Comparison of ENCODE assay signal across 12 cellular contexts in the genomic region with DNA sequence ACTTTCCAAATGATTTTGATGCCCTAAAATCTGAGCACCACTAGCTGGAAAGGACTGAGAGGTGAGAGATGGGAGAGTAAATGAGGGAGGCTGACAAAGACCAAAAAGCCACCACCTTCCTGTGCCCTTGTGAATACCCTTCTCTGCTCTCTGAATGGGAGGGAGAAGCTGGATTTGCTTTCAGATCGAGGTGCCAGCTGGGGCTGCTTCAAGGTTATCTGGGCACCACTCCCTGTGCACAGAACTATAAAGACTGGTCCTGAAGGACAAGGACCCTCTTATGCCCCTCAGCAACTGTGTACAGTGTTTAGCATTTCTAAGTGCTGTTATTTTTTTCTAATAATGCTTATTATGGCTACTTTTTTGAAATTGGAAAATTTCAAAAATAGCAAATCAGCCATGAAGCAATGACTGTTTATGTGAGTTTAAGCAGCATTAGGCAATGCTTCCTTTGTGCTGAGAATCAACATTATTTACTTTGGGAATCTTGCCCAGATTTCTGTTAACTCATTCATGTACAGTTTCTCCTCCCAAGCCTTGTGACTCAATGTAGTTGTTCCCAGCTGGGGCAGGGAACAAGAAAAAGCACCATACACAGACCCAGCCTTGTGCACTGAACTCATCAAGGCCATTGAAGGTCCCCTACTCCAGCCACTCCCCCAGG. TPM values are rescaled to one million over a fixed set of nuclear protein-coding genes. Genes with fewer than 3 reads are reported as not detected.
DNase-seq lines count a peak whose midpoint lies in the region; ATAC-seq and TF ChIP-seq lines count a peak whose summit lies in the region.
"Had no signal": no experiment of that assay in that cellular context is flagged by ENCODE, and none has a peak within 500 bp of the region (broad histone marks: within the 10 kb centered on the region; RNA-seq: fewer than 3 reads in every experiment).

No MANE protein-coding gene starts in this region.

- H3F3A ChIP-seq in GM23338 (replicated peaks; ENCODE audit: low read depth) = no peaks in the 10 kb centered on the region

- DNase-seq in GM04504 (ENCODE audit: low read depth) (peak; percentile 71), skeletal muscle cell (ENCODE audit: low read depth) (peak; percentile 88), GM23338 (ENCODE audit: low spot score) (no peak), G401 (ENCODE audit: low spot score) (no peak), NCI-H2171 (lab: John Stamatoyannopoulos, UW) (no peak)
- DNase-seq: SHP77 had no signal

- H3K9me3 ChIP-seq in gastroesophageal sphincter = no peaks in the 10 kb centered on the region
- H3K9me3 ChIP-seq: neutrophil, tibial artery had no signal

- no peaks in the 10 kb centered on the region for H3K36me3 Mint-ChIP-seq in GM23338 (ENCODE audit: low read depth)

- no peaks in the 10 kb centered on the region for H4K20me1 ChIP-seq in GM23338 (replicated peaks; ENCODE audit: insufficient read depth)

- H3K4me2 ChIP-seq in GM23338 = no peak overlapping the region

- TF ChIP-seq EP300 in gastroesophageal sphincter (IDR thresholded peaks at IDR 0.05) = no peak

- H3K27me3 ChIP-seq in gastroesophageal sphincter (no peaks in the 10 kb centered on the region), GM23338 (ENCODE audit: insufficient read depth) (no peaks in the 10 kb centered on the region)
- H3K27me3 ChIP-seq: neutrophil, tibial artery had no signal

- no peak overlapping the region for H3K4me3 Mint-ChIP-seq in GM23338

- TF ChIP-seq CTCF in gastroesophageal sphincter (IDR thresholded peaks at IDR 0.05) = no peak
- TF ChIP-seq CTCF in GM23338 (conservative IDR thresholded peaks at IDR 0.05; ENCODE audit: low read depth in 2 of 2) = no peak

- WGBS in gastroesophageal sphincter (ENCODE audit: low coverage in 1 of 2), 2 donors = 9% methylated on average over 1 of the region's 1 CpG; no CpG with 5 or more reads in 1 of the 2 donors

- no peak overlapping the region for H3K27ac Mint-ChIP-seq in GM23338

- in situ Hi-C loops in G401 (cut with HindIII; ENCODE audit: low sequenced_read_pairs) = no loop called here

- no peaks in the 10 kb centered on the region for H3K79me2 ChIP-seq in GM23338 (replicated peaks; ENCODE audit: insufficient read depth)

- H3K4me1 Mint-ChIP-seq in GM23338 = peaks cover 3% of the 10 kb centered on the region; the same call in 1 of the 3 replicates

- no peaks in the 10 kb centered on the region for H3K9me3 Mint-ChIP-seq in GM23338

- ATAC-seq in SK-N-SH treated with all-trans-retinoic acid at 6 μM for 48 hours = peak; percentile 64
- peak; percentile 77 for ATAC-seq in gastroesophageal sphincter
- ATAC-seq in GM23338 = no peak
- ATAC-seq in HG02678 (IDR thresholded peaks at IDR 0.05; ENCODE audit: unreplicated experiment) = no peak
- ATAC-seq: GM12878 had no signal

- H3K4me3 ChIP-seq in gastroesophageal sphincter (no peak overlapping the region), skeletal muscle cell (ENCODE audit: low read depth, low read length) (no peak overlapping the region), GM23338 (no peak overlapping the region)
- H3K4me3 ChIP-seq: GM12878, tibial artery had no signal

- H3K36me3 ChIP-seq in gastroesophageal sphincter (no peaks in the 10 kb centered on the region), GM23338 (ENCODE audit: insufficient read depth) (no peaks in the 10 kb centered on the region)
- H3K36me3 ChIP-seq: neutrophil, tibial artery had no signal

- H3K27ac ChIP-seq in gastroesophageal sphincter (peak overlapping the region; percentile 46 to 72 (median 62)), GM23338 (ENCODE audit: low read depth) (no peak overlapping the region)
- H3K27ac ChIP-seq: neutrophil had no signal

- H3K27me3 Mint-ChIP-seq in GM23338 (ENCODE audit: insufficient read depth, low read depth, poor library complexity) = peaks cover 6% of the 10 kb centered on the region

- no peak overlapping the region for H2AFZ ChIP-seq in GM23338

- no peak for TF ChIP-seq POLR2A in gastroesophageal sphincter (IDR thresholded peaks at IDR 0.05)

- H3K4me1 ChIP-seq in gastroesophageal sphincter = peaks cover 4 to 17% (median 10%) of the 10 kb centered on the region in 3 donors
- H3K4me1 ChIP-seq in GM23338 (ENCODE audit: insufficient read depth) = no peaks in the 10 kb centered on the region

- peaks cover 3% of the 10 kb centered on the region; the same call in 1 of the 2 replicates for H3K9me2 ChIP-seq in GM23338 (ENCODE audit: insufficient read depth)

TF ChIP-seq in SK-N-SH treated with all-trans-retinoic acid at 6 μM for 48 hours, 23 proteins besides CTCF, POLR2A, EP300 and RAD21:
- TF ChIP-seq BACH2 (CRISPR knock-in tag; IDR thresholded peaks at IDR 0.05; ENCODE audit: borderline replicate concordance) (no peak), ZFP30 (CRISPR knock-in tag; IDR thresholded peaks at IDR 0.05) (no peak), ISL1 (CRISPR knock-in tag; IDR thresholded peaks at IDR 0.05) (no peak), CSDC2 (CRISPR knock-in tag; IDR thresholded peaks at IDR 0.05) (no peak), PPARA (CRISPR knock-in tag; IDR thresholded peaks at IDR 0.05; ENCODE audit: borderline replicate concordance) (no peak), ZNF565 (CRISPR knock-in tag; conservative IDR thresholded peaks at IDR 0.05; ENCODE audit: low read depth) (no peak)
- TF ChIP-seq, protein P1, sequence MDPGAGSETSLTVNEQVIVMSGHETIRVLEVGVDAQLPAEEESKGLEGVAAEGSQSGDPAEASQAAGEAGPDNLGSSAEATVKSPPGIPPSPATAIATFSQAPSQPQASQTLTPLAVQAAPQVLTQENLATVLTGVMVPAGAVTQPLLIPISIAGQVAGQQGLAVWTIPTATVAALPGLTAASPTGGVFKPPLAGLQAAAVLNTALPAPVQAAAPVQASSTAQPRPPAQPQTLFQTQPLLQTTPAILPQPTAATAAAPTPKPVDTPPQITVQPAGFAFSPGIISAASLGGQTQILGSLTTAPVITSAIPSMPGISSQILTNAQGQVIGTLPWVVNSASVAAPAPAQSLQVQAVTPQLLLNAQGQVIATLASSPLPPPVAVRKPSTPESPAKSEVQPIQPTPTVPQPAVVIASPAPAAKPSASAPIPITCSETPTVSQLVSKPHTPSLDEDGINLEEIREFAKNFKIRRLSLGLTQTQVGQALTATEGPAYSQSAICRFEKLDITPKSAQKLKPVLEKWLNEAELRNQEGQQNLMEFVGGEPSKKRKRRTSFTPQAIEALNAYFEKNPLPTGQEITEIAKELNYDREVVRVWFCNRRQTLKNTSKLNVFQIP (CRISPR knock-in tag; IDR thresholded peaks at IDR 0.05; ENCODE audit: borderline replicate concordance, low read depth) = no peak
TF ChIP-seq in SK-N-SH treated with all-trans-retinoic acid at 6 μM for 48 hours: peak in this region for 0.

TF ChIP-seq in GM23338, 12 proteins besides CTCF, POLR2A, EP300 and RAD21 (continues in another document):
- TF ChIP-seq REST (IDR thresholded peaks at IDR 0.05; ENCODE audit: unreplicated experiment) = no peak
- TF ChIP-seq EZH2phosphoT487 (IDR thresholded peaks at IDR 0.05; ENCODE audit: unreplicated experiment) = no peak

RNA-seq across cellular contexts. Expression of gene CDV3, which starts 37.4 kb away (rescaled TPM):
- 100 to 1,000 TPM; 152 to 293 (median 221) TPM for total RNA-seq in gastroesophageal sphincter
- total RNA-seq in GM23338 (2014; rRNA removed; shearing (Covaris generic)) = 119 TPM in 2 replicates
- polyA plus RNA-seq in GM23338 (2016; fragmentation: Nextera tagmentation; extraction: Ambion mirVana) = 36.6 and 44.1 TPM in 2 replicates
- total RNA-seq in G401 (2014; rRNA removed; shearing (Covaris generic)) = 92.7 and 143 TPM in 2 replicates

Comparison
In these comparisons a context has a peak if more than half of its experiments do, and no peak if none do; other contexts are left out.
1. DNase-seq: peak in GM04504 (single experiment) and skeletal muscle cell (single experiment); none in GM23338 (single experiment), G401 (single experiment) and NCI-H2171 (single experiment).
2. ATAC-seq: peak in SK-N-SH treated with all-trans-retinoic acid at 6 μM for 48 hours (single experiment) and gastroesophageal sphincter (single experiment); none in GM23338 (single experiment) and HG02678 (single experiment).